Comparison of ENCODE assay signal across 20 cellular contexts in genomic region chr10:93861825-93862224, GRCh38. TPM values are rescaled to one million over a fixed set of nuclear protein-coding genes. Genes with fewer than 3 reads are reported as not detected.
DNase-seq lines count a peak whose midpoint lies in the region; FAIRE-seq and TF ChIP-seq lines count a peak whose summit lies in the region.
"Had no signal": no experiment of that assay in that cellular context is flagged by ENCODE, and none has a peak within 500 bp of the region (broad histone marks: within the 10 kb centered on the region; RNA-seq: fewer than 3 reads in every experiment).

No MANE protein-coding gene starts in this region.

- H3K9me3 ChIP-seq in HEK293 (ENCODE audit: control insufficient read depth, insufficient read depth, low read depth, low read length) (no peaks in the 10 kb centered on the region), esophagus muscularis mucosa (no peaks in the 10 kb centered on the region), endodermal cell (ENCODE audit: control insufficient read depth, low read length) (peaks cover 11% of the 10 kb centered on the region)

- no peak for TF ChIP-seq CTCF in HEK293 (tag by site-specific recombination; IDR thresholded peaks at IDR 0.05)
- no peak for TF ChIP-seq CTCF in esophagus muscularis mucosa (IDR thresholded peaks at IDR 0.05)
- no peak for TF ChIP-seq CTCF in endodermal cell (conservative IDR thresholded peaks at IDR 0.05)

- H3K9me3 Mint-ChIP-seq in endodermal cell = peaks cover 19% of the 10 kb centered on the region
- H3K9me3 Mint-ChIP-seq: CD4-positive, alpha-beta T cell; CD8-positive, alpha-beta T cell had no signal

- no peak overlapping the region for H3K4me3 Mint-ChIP-seq in endodermal cell
- H3K4me3 Mint-ChIP-seq: B cell; CD4-positive, alpha-beta T cell; CD8-positive, alpha-beta T cell had no signal

- TF ChIP-seq POLR2A in esophagus muscularis mucosa (IDR thresholded peaks at IDR 0.05; ENCODE audit: low read depth) = no peak

- no peak for TF ChIP-seq EP300 in esophagus muscularis mucosa (IDR thresholded peaks at IDR 0.05)

- no peak overlapping the region for H3K27ac Mint-ChIP-seq in endodermal cell
- H3K27ac Mint-ChIP-seq: B cell; CD4-positive, alpha-beta T cell; CD8-positive, alpha-beta T cell had no signal

- H3K36me3 ChIP-seq in HEK293 (ENCODE audit: control insufficient read depth in 2 of 2, insufficient read depth in 1 of 2, low read length in 2 of 2) (no peaks in the 10 kb centered on the region), esophagus muscularis mucosa (no peaks in the 10 kb centered on the region), endodermal cell (ENCODE audit: control insufficient read depth, insufficient read depth, low read length) (no peaks in the 10 kb centered on the region)
- H3K36me3 ChIP-seq: BLaER1 treated with 17β-estradiol and CSF1 and Interleukin-3, amounts not matched to agents 10 nM and 100 nM had no signal

- WGBS in esophagus muscularis mucosa = 86% methylated on average over 2 of the region's 2 CpGs
- WGBS in endodermal cell (ENCODE audit: insufficient coverage in 1 of 2, insufficient read length in 1 of 2), 2 experiments = 84 to 92% methylated on average over 2 of the region's 2 CpGs

- H3K27ac ChIP-seq in HEK293 (ENCODE audit: extremely low read depth, low read depth, low read length) (no peak overlapping the region), esophagus muscularis mucosa (replicated peaks in 1 of 4) (no peak overlapping the region), endodermal cell (ENCODE audit: low read depth, low read length) (no peak overlapping the region)
- H3K27ac ChIP-seq: BLaER1 treated with 17β-estradiol and CSF1 and Interleukin-3, amounts not matched to agents 10 nM and 100 nM; C4-2B had no signal

- H3K9ac ChIP-seq in endodermal cell (ENCODE audit: extremely low read depth, low read length, poor library complexity, severe bottlenecking) = no peak overlapping the region
- H3K9ac ChIP-seq: BLaER1 treated with 17β-estradiol and CSF1 and Interleukin-3, amounts not matched to agents 10 nM and 100 nM had no signal

- H3K4me3 ChIP-seq in HEK293 (ENCODE audit: low read depth, low read length) (no peak overlapping the region), esophagus muscularis mucosa (no peak overlapping the region), endodermal cell (ENCODE audit: low read length) (no peak overlapping the region)
- H3K4me3 ChIP-seq: BLaER1 treated with 17β-estradiol and CSF1 and Interleukin-3, amounts not matched to agents 10 nM and 100 nM had no signal

- CTCF ChIA-PET in HEK293 (lab: Yijun Ruan, JAX) = no interaction called here

- POLR2A ChIA-PET in HEK293 (lab: Yijun Ruan, JAX) = no interaction called here

- no peaks in the 10 kb centered on the region for H3K4me1 Mint-ChIP-seq in endodermal cell
- H3K4me1 Mint-ChIP-seq: B cell had no signal

- H3K4me1 ChIP-seq in HEK293 (ENCODE audit: control insufficient read depth, insufficient read depth, low read length) (no peaks in the 10 kb centered on the region), esophagus muscularis mucosa (no peaks in the 10 kb centered on the region), endodermal cell (ENCODE audit: control insufficient read depth, insufficient read depth, low read length) (no peaks in the 10 kb centered on the region)
- H3K4me1 ChIP-seq: Caco-2 had no signal

- H3K27me3 ChIP-seq in esophagus muscularis mucosa = no peaks in the 10 kb centered on the region
- no peaks in the 10 kb centered on the region for H3K27me3 ChIP-seq in endodermal cell (ENCODE audit: control insufficient read depth, insufficient read depth, low read length, poor library complexity, severe bottlenecking)
- H3K27me3 ChIP-seq: BLaER1 treated with 17β-estradiol and CSF1 and Interleukin-3, amounts not matched to agents 10 nM and 100 nM had no signal

- H3K36me3 Mint-ChIP-seq in endodermal cell (ENCODE audit: low read depth) = no peaks in the 10 kb centered on the region
- H3K36me3 Mint-ChIP-seq: CD8-positive, alpha-beta T cell had no signal

- H3K27me3 Mint-ChIP-seq in endodermal cell (ENCODE audit: insufficient read depth) = peaks cover 2% of the 10 kb centered on the region

- FAIRE-seq in GM19239 (lab: Jason Lieb, UNC) = no peak
- FAIRE-seq: A204.1, D721Med, G401.6, GM12891 had no signal

- intact Hi-C loops in esophagus muscularis mucosa (cut with DNase I) = no loop called here

- DNase-seq in esophagus muscularis mucosa (ENCODE audit: extremely low spot score) (peak; percentile 53), endodermal cell (no peak), cerebellar nuclear complex (lab: John Stamatoyannopoulos, UW) (no peak), GM19239 (ENCODE audit: insufficient read length, low spot score) (no peak)
- DNase-seq: 8988T; AML-193; Caco-2; Calu3; CD4-positive, alpha-beta T cell; CD8-positive, alpha-beta T cell; DMS79 treated with DMSO at 0.1 percent for 48 hours; GF-D8 had no signal

TF ChIP-seq in HEK293, 187 proteins besides CTCF, POLR2A, EP300 and RAD21:
- TF ChIP-seq ZNF510 (tag by site-specific recombination; IDR thresholded peaks at IDR 0.05; ENCODE audit: insufficient replicate concordance) (no peak), ZNF585B (tag by site-specific recombination; IDR thresholded peaks at IDR 0.05) (peak; percentile 92), SETDB1 (IDR thresholded peaks at IDR 0.05; ENCODE audit: insufficient read length, low read length) (peak; percentile 35)

RNA-seq across cellular contexts. Expression of gene SLC35G1, which starts 32.0 kb away (rescaled TPM):
- total RNA-seq in esophagus muscularis mucosa (1 to 10 TPM; 4.0 to 5.0 (median 4.4) TPM), endodermal cell (10 to 100 TPM; 11.3 to 14.2 TPM)
- polyA plus RNA-seq in endodermal cell (2013, experiment 1 of 2) = 8.8 TPM
- 9.0 TPM for polyA plus RNA-seq in endodermal cell (2013, experiment 2 of 2)
